In genomic region chr5:142584843-142585242, GRCh38 we compare ENCODE assay signal across 17 cellular contexts.
"Had no signal": no experiment of that assay in that cellular context is flagged by ENCODE, and none has a peak within 500 bp of the region (broad histone marks: within the 10 kb centered on the region; RNA-seq: fewer than 3 reads in every experiment).

No MANE protein-coding gene starts in this region.

- H3K36me3 Mint-ChIP-seq: stimulated activated memory B cell treated with anti-CD40 and anti-IgM and Interleukin-4, amounts not matched to agents 10 μg/mL and 1 μg/mL and 100 μg/mL, for 72 hours; type B pancreatic cell; WTC11 had no signal

- H3K9me3 ChIP-seq: adrenal gland, esophagus muscularis mucosa, gastrocnemius medialis, left ventricle myocardium inferior, right atrium auricular region had no signal

- H3K27ac Mint-ChIP-seq: activated CD4-positive, alpha-beta T cell treated with anti-CD3 and anti-CD28 coated beads, Interleukin-2, amount 10 ng/mL, durations not matched to agents 7 days and 5 days; activated naive CD4-positive, alpha-beta T cell treated with anti-CD3 and anti-CD28 coated beads for 36 hours; stimulated activated memory B cell treated with anti-CD40 and anti-IgM and Interleukin-4, amounts not matched to agents 10 μg/mL and 1 μg/mL and 100 μg/mL, for 72 hours; type B pancreatic cell; WTC11 had no signal

- H3K36me3 ChIP-seq: adrenal gland, brain microvascular endothelial cell, esophagus muscularis mucosa, gastrocnemius medialis, left ventricle myocardium inferior, right atrium auricular region, spleen had no signal

- H3K4me1 ChIP-seq: adrenal gland, esophagus muscularis mucosa, gastrocnemius medialis, left ventricle myocardium inferior, right atrium auricular region had no signal

- H3K27me3 Mint-ChIP-seq: type B pancreatic cell had no signal

- ATAC-seq: gastrocnemius medialis; SK-N-SH treated with all-trans-retinoic acid at 6 μM for 48 hours; stimulated activated memory B cell treated with anti-CD40 and anti-IgM and Interleukin-4, amounts not matched to agents 10 μg/mL and 1 μg/mL and 100 μg/mL, for 72 hours; WTC11 had no signal

- H3K27ac ChIP-seq: adrenal gland, brain microvascular endothelial cell, esophagus muscularis mucosa, gastrocnemius medialis, left ventricle myocardium inferior, right atrium auricular region, spleen had no signal

- DNase-seq: activated CD4-positive, alpha-beta T cell treated with anti-CD3 and anti-CD28 coated beads, Interleukin-2, amount 10 ng/mL, durations not matched to agents 7 days and 5 days; activated CD8-positive, alpha-beta memory T cell treated with anti-CD3 and anti-CD28 coated beads for 24 hours; activated naive CD4-positive, alpha-beta T cell treated with anti-CD3 and anti-CD28 coated beads for 36 hours; adrenal gland; brain microvascular endothelial cell; gastrocnemius medialis; kidney; left ventricle myocardium inferior; spleen; stimulated activated CD4-positive, alpha-beta T cell treated with anti-CD3 and anti-CD28 coated beads, Interleukin-1b, Interleukin-23, amount 100 ng/mL, for 48 hours; substantia nigra had no signal

- H3K4me3 ChIP-seq: adrenal gland, esophagus muscularis mucosa, gastrocnemius medialis, left ventricle myocardium inferior, right atrium auricular region, spleen had no signal

- H3K27me3 ChIP-seq: adrenal gland, brain microvascular endothelial cell, esophagus muscularis mucosa, gastrocnemius medialis, right atrium auricular region had no signal

- H3K9me3 Mint-ChIP-seq: activated CD4-positive, alpha-beta T cell treated with anti-CD3 and anti-CD28 coated beads, Interleukin-2, amount 10 ng/mL, durations not matched to agents 7 days and 5 days; activated naive CD4-positive, alpha-beta T cell treated with anti-CD3 and anti-CD28 coated beads for 36 hours; stimulated activated memory B cell treated with anti-CD40 and anti-IgM and Interleukin-4, amounts not matched to agents 10 μg/mL and 1 μg/mL and 100 μg/mL, for 72 hours; type B pancreatic cell had no signal

- H3K4me3 Mint-ChIP-seq: activated CD4-positive, alpha-beta T cell treated with anti-CD3 and anti-CD28 coated beads, Interleukin-2, amount 10 ng/mL, durations not matched to agents 7 days and 5 days; activated naive CD4-positive, alpha-beta T cell treated with anti-CD3 and anti-CD28 coated beads for 36 hours; stimulated activated memory B cell treated with anti-CD40 and anti-IgM and Interleukin-4, amounts not matched to agents 10 μg/mL and 1 μg/mL and 100 μg/mL, for 72 hours; type B pancreatic cell; WTC11 had no signal
